1 cellular context compared by ENCODE assay signal in genomic region chr17:83196973-83197880, GRCh38.
TF ChIP-seq lines count a peak whose summit lies in the region.

No MANE protein-coding gene starts in this region.

TF ChIP-seq in HepG2, 621 proteins besides CTCF, POLR2A, EP300 and RAD21 (continued from another document):
- no peak for TF ChIP-seq ZNF609 (CRISPR knock-in tag; IDR thresholded peaks at IDR 0.05; ENCODE audit: borderline replicate concordance)
- TF ChIP-seq CREBL2 (CRISPR knock-in tag; IDR thresholded peaks at IDR 0.05; ENCODE audit: borderline replicate concordance), result no peak
- TF ChIP-seq DRAP1 (CRISPR knock-in tag; IDR thresholded peaks at IDR 0.05), result no peak
- TF ChIP-seq DMAP1 (CRISPR knock-in tag; IDR thresholded peaks at IDR 0.05), result no peak
- no peak for TF ChIP-seq ZNF253 (CRISPR knock-in tag; IDR thresholded peaks at IDR 0.05; ENCODE audit: borderline replicate concordance)
- no peak for TF ChIP-seq ZNF225 (CRISPR knock-in tag; IDR thresholded peaks at IDR 0.05)
- no peak for TF ChIP-seq SIN3A (IDR thresholded peaks at IDR 0.05; ENCODE audit: borderline replicate concordance, low read depth, low read length)
- no peak for TF ChIP-seq MAFF (IDR thresholded peaks at IDR 0.05; ENCODE audit: low read depth, low read length)
- TF ChIP-seq SNAI1 (CRISPR knock-in tag; IDR thresholded peaks at IDR 0.05; ENCODE audit: borderline replicate concordance), result no peak
- no peak for TF ChIP-seq RCOR2 (CRISPR knock-in tag; IDR thresholded peaks at IDR 0.05)
- no peak for TF ChIP-seq YEATS2 (CRISPR knock-in tag; IDR thresholded peaks at IDR 0.05; ENCODE audit: borderline replicate concordance)
- no peak for TF ChIP-seq MIXL1 (CRISPR knock-in tag; IDR thresholded peaks at IDR 0.05)
- no peak for TF ChIP-seq ZNF547 (CRISPR knock-in tag; IDR thresholded peaks at IDR 0.05)
